In the genomic region with DNA sequence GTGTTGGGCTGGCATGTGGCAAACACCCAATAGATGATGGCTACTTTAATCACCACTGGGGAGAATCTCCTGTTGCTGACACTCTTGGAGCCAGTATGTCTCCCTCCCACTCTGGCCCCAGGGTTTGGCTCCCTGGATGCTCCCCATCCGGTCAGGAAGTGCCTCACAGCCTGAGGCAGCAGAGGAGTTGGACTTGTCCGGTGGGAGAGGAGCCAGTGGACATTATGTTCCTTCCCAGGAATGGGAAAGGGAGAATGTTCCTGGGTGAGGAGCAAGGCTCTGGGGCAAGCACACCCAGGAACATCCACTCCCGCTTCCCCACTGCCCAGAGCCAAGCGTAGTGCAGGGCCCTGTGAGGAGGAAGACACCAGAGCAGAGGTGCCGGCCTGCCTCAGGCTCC, we compare ENCODE assay signal across 14 cellular contexts.
A peak's percentile ranks its signal among the peaks of the same experiment; 100 is the strongest.
DNase-seq lines count a peak whose midpoint lies in the region; ATAC-seq and TF ChIP-seq lines count a peak whose summit lies in the region.
"Had no signal": no experiment of that assay in that cellular context is flagged by ENCODE, and none has a peak within 500 bp of the region (broad histone marks: within the 10 kb centered on the region; RNA-seq: fewer than 3 reads in every experiment).

No MANE protein-coding gene starts in this region.

- 67% methylated on average over 5 of the region's 5 CpGs for WGBS in SK-N-SH (ENCODE audit: low lambda C conversion rate)

- no peaks in the 10 kb centered on the region for H3K36me3 Mint-ChIP-seq in mesothelial cell of epicardium
- H3K36me3 Mint-ChIP-seq in GM23338 (ENCODE audit: low read depth): peaks cover 15% of the 10 kb centered on the region
- H3K36me3 Mint-ChIP-seq: activated naive CD8-positive, alpha-beta T cell had no signal

- H3K9me3 ChIP-seq in SK-N-SH: 0 out of 2 replicates have a peak, but pooled peaks cover 3% of the 10 kb centered on the region

- H3K9me3 Mint-ChIP-seq in mesothelial cell of epicardium (peaks cover 26% of the 10 kb centered on the region), GM23338 (peaks cover 23% of the 10 kb centered on the region)

- CTCF ChIA-PET in SK-N-SH (lab: Yijun Ruan, JAX): no interaction called here

- H3K27me3 Mint-ChIP-seq in mesothelial cell of epicardium (ENCODE audit: low read depth): peaks cover 3% of the 10 kb centered on the region
- peaks cover 2% of the 10 kb centered on the region for H3K27me3 Mint-ChIP-seq in GM23338 (ENCODE audit: insufficient read depth, low read depth, poor library complexity)

- H3K4me1 ChIP-seq in ACC112 (ENCODE audit: control insufficient read depth, insufficient read depth, low read length, unreplicated experiment) (peaks cover 54% of the 10 kb centered on the region), SK-N-SH (ENCODE audit: control insufficient read depth in 1 of 2, insufficient read depth in 2 of 2, low read depth in 1 of 2, low read length in 1 of 2) (peaks cover 18 to 21% of the 10 kb centered on the region in 2 experiments), GM23338 (ENCODE audit: insufficient read depth) (no peaks in the 10 kb centered on the region)
- H3K4me1 ChIP-seq: A549 had no signal

- no peak overlapping the region for H3K4me3 ChIP-seq in ACC112 (ENCODE audit: low read depth, low read length)
- no peak overlapping the region for H3K4me3 ChIP-seq in SK-N-SH (ENCODE audit: low read depth in 2 of 2, low read length in 1 of 2)
- no peak overlapping the region for H3K4me3 ChIP-seq in fibroblast of mammary gland (ENCODE audit: control insufficient read depth, low read depth, low read length)
- no peak overlapping the region for H3K4me3 ChIP-seq in GM23338
- H3K4me3 ChIP-seq: A549 had no signal

- H4K20me1 ChIP-seq in SK-N-SH (ENCODE audit: insufficient read depth) (peaks cover 15% of the 10 kb centered on the region), GM23338 (replicated peaks; ENCODE audit: insufficient read depth) (no peaks in the 10 kb centered on the region)

- peak overlapping the region; percentile 92 for H3K27ac ChIP-seq in ACC112 (ENCODE audit: low read depth, low read length)
- H3K27ac ChIP-seq in SK-N-SH (ENCODE audit: low read depth in 2 of 2, low read length in 1 of 2): peak overlapping the region in 1 of 2 experiments; percentile 64; a peak in 3 of 4 replicates
- no peak overlapping the region for H3K27ac ChIP-seq in GM23338 (ENCODE audit: low read depth)
- H3K27ac ChIP-seq: A549 had no signal

- peaks cover 36% of the 10 kb centered on the region for H3F3A ChIP-seq in SK-N-SH (replicated peaks; ENCODE audit: insufficient read depth)
- H3F3A ChIP-seq in GM23338 (replicated peaks; ENCODE audit: low read depth): no peaks in the 10 kb centered on the region

- TF ChIP-seq RAD21 in SK-N-SH (IDR thresholded peaks at IDR 0.05; ENCODE audit: low read length): no peak

- H3K27me3 ChIP-seq in ACC112 (ENCODE audit: insufficient read depth, low read length): no peaks in the 10 kb centered on the region
- no peaks in the 10 kb centered on the region for H3K27me3 ChIP-seq in SK-N-SH (ENCODE audit: insufficient read depth)
- H3K27me3 ChIP-seq in GM23338 (ENCODE audit: insufficient read depth): no peaks in the 10 kb centered on the region

- TF ChIP-seq CTCF in SK-N-SH (IDR thresholded peaks at IDR 0.05) (no peak), fibroblast of mammary gland (conservative IDR thresholded peaks at IDR 0.05; ENCODE audit: control insufficient read depth, insufficient read depth, low read depth, low read length) (no peak), mesothelial cell of epicardium (IDR thresholded peaks at IDR 0.05; ENCODE audit: unreplicated experiment) (no peak), GM20000 (IDR thresholded peaks at IDR 0.05; ENCODE audit: extremely low read depth, missing control alignments) (no peak), GM23338 (conservative IDR thresholded peaks at IDR 0.05; ENCODE audit: low read depth in 2 of 2) (no peak)

- no peak for ATAC-seq in GM23338
- ATAC-seq: A549 had no signal

- TF ChIP-seq EP300 in SK-N-SH (IDR thresholded peaks at IDR 0.05; ENCODE audit: borderline replicate concordance in 1 of 2, low read depth in 1 of 2, low read length in 1 of 2): no peak; a peak in 1 of 4 replicates

- peaks cover 6% of the 10 kb centered on the region; the same call in 1 of the 2 replicates for H3K36me3 ChIP-seq in ACC112 (ENCODE audit: insufficient read depth, low read length)
- peaks cover 0 to 24% of the 10 kb centered on the region in 2 experiments for H3K36me3 ChIP-seq in SK-N-SH (replicated peaks in 1 of 2; ENCODE audit: control insufficient read depth in 1 of 2, insufficient read depth in 2 of 2, low read length in 1 of 2)
- H3K36me3 ChIP-seq in GM23338 (ENCODE audit: insufficient read depth): no peaks in the 10 kb centered on the region

- H3K4me1 Mint-ChIP-seq in mesothelial cell of epicardium (peaks cover 10% of the 10 kb centered on the region), GM23338 (no peaks in the 10 kb centered on the region)

- POLR2A ChIA-PET in SK-N-SH (lab: Yijun Ruan, JAX): no interaction called here

- H3K4me2 ChIP-seq in SK-N-SH: 0 out of 2 replicates have a peak overlapping the region, but pooled peaks have one; percentile 28
- H3K4me2 ChIP-seq in GM23338: no peak overlapping the region
- H3K4me2 ChIP-seq: A549 had no signal

- no peak overlapping the region for H3K27ac Mint-ChIP-seq in mesothelial cell of epicardium
- H3K27ac Mint-ChIP-seq in GM23338: no peak overlapping the region
- H3K27ac Mint-ChIP-seq: activated naive CD8-positive, alpha-beta T cell had no signal

- H3K79me2 ChIP-seq in ACC112 (ENCODE audit: control insufficient read depth, insufficient read depth, low read length, unreplicated experiment): peaks cover 55% of the 10 kb centered on the region
- H3K79me2 ChIP-seq in SK-N-SH (ENCODE audit: insufficient read depth): peaks cover 95% of the 10 kb centered on the region
- no peaks in the 10 kb centered on the region for H3K79me2 ChIP-seq in GM23338 (replicated peaks; ENCODE audit: insufficient read depth)

- H3K9ac ChIP-seq in SK-N-SH: no peak overlapping the region

- DNase-seq in SK-N-SH (no peak), fibroblast of mammary gland (ENCODE audit: low read depth) (peak; percentile 96), myocyte (ENCODE audit: low read depth) (peak; percentile 50), mesothelial cell of epicardium (ENCODE audit: low spot score in 2 of 2, unreplicated experiment in 2 of 2) (no peak), GM20000 (ENCODE audit: low spot score) (no peak), GM23338 (ENCODE audit: low spot score) (no peak), NCI-H2171 treated with DMSO at 0.1 percent for 48 hours (lab: John Stamatoyannopoulos, UW) (no peak)
- DNase-seq: activated CD4-positive, alpha-beta T cell treated with anti-CD3 and anti-CD28 coated beads for 4 hours; NCI-H2081; SIG-M5; stimulated activated CD4-positive, alpha-beta T cell treated with anti-CD3 and anti-CD28 coated beads, Interleukin-15, amount 100 ng/mL, for 24 hours had no signal

- no peaks in the 10 kb centered on the region for H3K9me2 ChIP-seq in SK-N-SH
- H3K9me2 ChIP-seq in GM23338 (ENCODE audit: insufficient read depth): 0 out of 2 replicates have a peak, but pooled peaks cover 3% of the 10 kb centered on the region

- no peak overlapping the region for H2AFZ ChIP-seq in ACC112 (ENCODE audit: low read length, unreplicated experiment)
- no peak overlapping the region for H2AFZ ChIP-seq in SK-N-SH (ENCODE audit: low read depth)
- H2AFZ ChIP-seq in GM23338: no peak overlapping the region

- H3K4me3 Mint-ChIP-seq in mesothelial cell of epicardium (no peak overlapping the region), GM23338 (no peak overlapping the region)
- H3K4me3 Mint-ChIP-seq: activated naive CD8-positive, alpha-beta T cell had no signal

TF ChIP-seq in SK-N-SH, 30 proteins besides CTCF, POLR2A, EP300 and RAD21 (continues in another document):
- no peak for TF ChIP-seq RXRA (IDR thresholded peaks at IDR 0.05; ENCODE audit: borderline replicate concordance, low read depth)
- no peak for TF ChIP-seq MEF2A (IDR thresholded peaks at IDR 0.05; ENCODE audit: borderline replicate concordance, low read depth)
- TF ChIP-seq POLR2AphosphoS5 (IDR thresholded peaks at IDR 0.05; ENCODE audit: low read depth, low read length): no peak
- TF ChIP-seq GABPA (IDR thresholded peaks at IDR 0.05; ENCODE audit: low read depth): no peak
- TF ChIP-seq FOXJ3 (CRISPR knock-in tag; IDR thresholded peaks at IDR 0.05): no peak
- TF ChIP-seq, protein P1, sequence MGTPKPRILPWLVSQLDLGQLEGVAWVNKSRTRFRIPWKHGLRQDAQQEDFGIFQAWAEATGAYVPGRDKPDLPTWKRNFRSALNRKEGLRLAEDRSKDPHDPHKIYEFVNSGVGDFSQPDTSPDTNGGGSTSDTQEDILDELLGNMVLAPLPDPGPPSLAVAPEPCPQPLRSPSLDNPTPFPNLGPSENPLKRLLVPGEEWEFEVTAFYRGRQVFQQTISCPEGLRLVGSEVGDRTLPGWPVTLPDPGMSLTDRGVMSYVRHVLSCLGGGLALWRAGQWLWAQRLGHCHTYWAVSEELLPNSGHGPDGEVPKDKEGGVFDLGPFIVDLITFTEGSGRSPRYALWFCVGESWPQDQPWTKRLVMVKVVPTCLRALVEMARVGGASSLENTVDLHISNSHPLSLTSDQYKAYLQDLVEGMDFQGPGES (IDR thresholded peaks at IDR 0.05; ENCODE audit: low read depth, low read length): no peak
- TF ChIP-seq CHD2 (IDR thresholded peaks at IDR 0.05; ENCODE audit: low read length, partially characterized antibody): no peak
- no peak for TF ChIP-seq JUND (IDR thresholded peaks at IDR 0.05)
- no peak for TF ChIP-seq RFX5 (IDR thresholded peaks at IDR 0.05; ENCODE audit: low read length)

TF ChIP-seq in GM23338, 12 proteins besides CTCF, POLR2A, EP300 and RAD21 (continues in another document):
- no peak for TF ChIP-seq EZH2 (IDR thresholded peaks at IDR 0.05; ENCODE audit: low read depth, unreplicated experiment)

Comparison
In these comparisons a context has a peak if more than half of its experiments do, and no peak if none do; other contexts are left out.
1. DNase-seq: peak in fibroblast of mammary gland (single experiment) and myocyte (single experiment); none in SK-N-SH (single experiment), mesothelial cell of epicardium (0 of 2), GM20000 (single experiment), GM23338 (single experiment) and NCI-H2171 treated with DMSO at 0.1 percent for 48 hours (single experiment).